8 cellular contexts compared by ENCODE assay signal in the genomic region with DNA sequence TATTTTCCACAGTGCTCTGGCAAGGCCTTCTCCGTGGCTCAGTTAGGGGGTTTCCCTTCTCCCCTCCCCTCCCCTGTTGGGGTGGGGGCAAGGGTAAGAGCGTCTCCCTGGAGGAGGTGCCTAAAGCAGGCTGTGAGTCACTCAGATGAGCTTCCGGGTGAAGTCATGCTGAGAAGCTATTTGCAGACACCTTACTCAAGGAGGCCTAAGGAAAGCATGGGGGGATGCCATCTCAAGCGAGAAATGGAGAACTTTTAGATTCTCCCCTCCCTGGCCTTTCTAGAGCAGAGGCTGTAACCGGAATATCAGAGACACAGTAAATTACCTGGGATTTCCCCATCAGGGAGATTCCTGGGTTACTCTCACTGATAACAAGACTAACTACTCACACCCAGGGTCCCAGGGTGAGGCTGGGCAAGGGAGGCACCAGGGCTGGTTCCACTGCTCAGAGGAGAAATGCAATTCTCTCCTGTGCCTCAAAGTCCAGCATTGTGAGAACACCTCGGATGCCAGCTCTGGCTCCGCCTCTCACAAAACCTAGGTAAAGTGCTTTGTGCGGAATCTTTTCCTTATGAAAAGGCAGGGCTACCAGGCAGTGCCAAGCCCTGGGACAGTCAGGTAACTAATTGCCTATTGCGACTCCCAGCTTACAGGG.
DNase-seq lines count a peak whose midpoint lies in the region; ATAC-seq and TF ChIP-seq lines count a peak whose summit lies in the region.

No MANE protein-coding gene starts in this region.

- peak; percentile 69 for ATAC-seq in GM18519 (IDR thresholded peaks at IDR 0.05; ENCODE audit: low FRiP score, unreplicated experiment)
- peak; percentile 56 for ATAC-seq in HG02870 (IDR thresholded peaks at IDR 0.05; ENCODE audit: unreplicated experiment)

- H3K27me3 ChIP-seq in NT2/D1 (ENCODE audit: insufficient read depth, insufficient read length) (no peaks in the 10 kb centered on the region), iPS DF 6.9 (ENCODE audit: control insufficient read depth, insufficient read depth, low read length) (no peaks in the 10 kb centered on the region), BE2C (no peaks in the 10 kb centered on the region)

- no CpG with 5 or more reads among the region's 9 CpGs for WGBS in iPS DF 6.9 (ENCODE audit: insufficient coverage, insufficient read length)

- H3K4me3 ChIP-seq in NT2/D1 (ENCODE audit: insufficient read length, low read depth) (peak overlapping the region; percentile 8), iPS DF 6.9 (ENCODE audit: low read length) (no peak overlapping the region), BE2C (ENCODE audit: low read depth, low read length) (no peak overlapping the region)

- DNase-seq in NT2/D1 (ENCODE audit: low read depth, low spot score) (peak; percentile 64), activated T-cell treated with anti-CD3 and anti-CD28 coated beads for 48 hours (ENCODE audit: low read depth) (peak; percentile 68), iPS DF 6.9 (ENCODE audit: low read depth, low spot score) (peak; percentile 55), BE2C (no peak), DMS114 treated with DMSO at 0.1 percent for 48 hours (lab: John Stamatoyannopoulos, UW; ENCODE audit: unreplicated experiment) (no peak)
- peak; percentile 59 for DNase-seq in stimulated activated CD8-positive, alpha-beta memory T cell treated with anti-CD3 and anti-CD28 coated beads, Interleukin-12 subunit alpha, Interleukin-12 subunit beta, amount 100 ng/mL, for 24 hours (ENCODE audit: extremely low read depth)

- H3K9me3 ChIP-seq in NT2/D1 (ENCODE audit: insufficient read depth, low read length), result no peaks in the 10 kb centered on the region
- no peaks in the 10 kb centered on the region for H3K9me3 ChIP-seq in iPS DF 6.9 (ENCODE audit: control insufficient read depth, insufficient read depth, low read length)
- H3K9me3 ChIP-seq in BE2C, result no peaks in the 10 kb centered on the region

- H3K36me3 ChIP-seq in NT2/D1 (ENCODE audit: insufficient read depth, insufficient read length, low read length) (no peaks in the 10 kb centered on the region), iPS DF 6.9 (ENCODE audit: control insufficient read depth, insufficient read depth, low read length) (no peaks in the 10 kb centered on the region), BE2C (no peaks in the 10 kb centered on the region)

- H3K9ac ChIP-seq in NT2/D1 (ENCODE audit: insufficient read length, low read depth), result peak overlapping the region; percentile 59

- no peak for TF ChIP-seq CTCF in BE2C (IDR thresholded peaks at IDR 0.05; ENCODE audit: low read depth, low read length)

- no peak overlapping the region for H3K27ac ChIP-seq in iPS DF 6.9 (ENCODE audit: low read length)

- H3K4me1 ChIP-seq in NT2/D1 (ENCODE audit: insufficient read depth, insufficient read length) (peaks cover 2% of the 10 kb centered on the region), iPS DF 6.9 (ENCODE audit: control insufficient read depth, insufficient read depth, low read length) (peaks cover 10% of the 10 kb centered on the region; the same call in 1 of the 2 replicates), BE2C (no peaks in the 10 kb centered on the region)

Comparison
In these comparisons a context has a peak if more than half of its experiments do, and no peak if none do; other contexts are left out.
1. DNase-seq: peak in NT2/D1 (single experiment), activated T-cell treated with anti-CD3 and anti-CD28 coated beads for 48 hours (single experiment), iPS DF 6.9 (single experiment) and stimulated activated CD8-positive, alpha-beta memory T cell treated with anti-CD3 and anti-CD28 coated beads, Interleukin-12 subunit alpha, Interleukin-12 subunit beta, amount 100 ng/mL, for 24 hours (single experiment); none in BE2C (single experiment) and DMS114 treated with DMSO at 0.1 percent for 48 hours (single experiment).